Comparison of ENCODE assay signal across 1 cellular context in the genomic region with DNA sequence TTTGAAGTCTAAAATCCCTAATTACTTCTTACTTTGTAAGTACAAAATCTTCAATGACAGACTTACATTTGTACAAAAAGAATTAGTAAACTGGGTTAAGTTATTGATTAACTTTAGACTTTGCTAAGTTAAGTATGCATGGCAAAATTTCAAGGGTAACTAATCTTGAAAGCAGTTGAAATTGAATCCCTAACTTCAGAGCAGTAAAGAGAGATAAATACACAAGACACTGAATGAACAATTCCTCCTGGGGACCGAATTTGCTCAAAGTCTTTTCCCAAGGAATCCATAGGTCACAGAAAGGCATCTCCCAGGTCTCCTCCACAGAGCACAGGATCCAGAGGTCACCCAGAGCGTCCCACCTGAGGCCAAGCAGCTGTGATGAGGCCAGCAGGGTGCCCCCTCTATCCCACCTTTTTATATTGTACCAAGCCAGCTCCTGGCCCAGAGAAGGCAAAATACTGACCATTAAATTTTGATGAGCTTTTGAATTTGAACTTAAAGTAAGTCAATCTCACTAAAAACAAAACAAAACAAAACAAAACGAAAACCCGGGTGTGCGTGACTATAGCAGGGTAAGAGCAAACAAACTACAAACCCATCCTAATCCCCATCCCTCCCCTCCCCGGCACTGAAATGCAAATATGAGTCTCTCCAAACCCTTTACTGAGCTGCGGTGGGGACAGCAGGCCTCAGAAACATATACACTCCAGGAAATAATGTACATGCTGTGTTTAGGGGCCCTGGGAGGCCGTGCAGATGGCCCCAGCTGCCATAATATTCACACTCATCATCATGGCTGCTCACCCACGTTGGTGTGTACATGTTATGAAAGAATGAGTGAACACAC.
TF ChIP-seq lines count a peak whose summit lies in the region.

No MANE protein-coding gene starts in this region.

TF ChIP-seq in HepG2, 621 proteins besides CTCF, POLR2A, EP300 and RAD21:
- TF ChIP-seq CHD4 (IDR thresholded peaks at IDR 0.05; ENCODE audit: borderline replicate concordance, low read length) (no peak), HNF4A (CRISPR knock-in tag; IDR thresholded peaks at IDR 0.05) (peak; percentile 7; the same call in 1 of the 2 replicates), MAFG (CRISPR knock-in tag; IDR thresholded peaks at IDR 0.05) (no peak), NR2F6 (IDR thresholded peaks at IDR 0.05) (peak; percentile 19; the same call in 1 of the 2 replicates), NR2F6 (CRISPR knock-in tag; IDR thresholded peaks at IDR 0.05) (no peak), PITX1 (CRISPR knock-in tag; IDR thresholded peaks at IDR 0.05) (peak; percentile 57; the same call in 1 of the 2 replicates), ELF1 (CRISPR knock-in tag; IDR thresholded peaks at IDR 0.05) (no peak), YEATS4 (CRISPR knock-in tag; IDR thresholded peaks at IDR 0.05; ENCODE audit: borderline replicate concordance) (no peak), NCOR1 (IDR thresholded peaks at IDR 0.05; ENCODE audit: borderline replicate concordance, low read length) (peak; percentile 34; the same call in 1 of the 2 replicates), ARNT2 (CRISPR knock-in tag; IDR thresholded peaks at IDR 0.05; ENCODE audit: low read depth) (no peak), NAIF1 (CRISPR knock-in tag; IDR thresholded peaks at IDR 0.05; ENCODE audit: borderline replicate concordance) (no peak), ZNF747 (CRISPR knock-in tag; IDR thresholded peaks at IDR 0.05; ENCODE audit: borderline replicate concordance) (no peak), ZFP36L2 (CRISPR knock-in tag; IDR thresholded peaks at IDR 0.05) (no peak), ATF7-NPFF (CRISPR knock-in tag; IDR thresholded peaks at IDR 0.05; ENCODE audit: low read depth) (no peak), ZBTB3 (CRISPR knock-in tag; IDR thresholded peaks at IDR 0.05; ENCODE audit: borderline replicate concordance, low read depth) (no peak), LCORL (IDR thresholded peaks at IDR 0.05) (no peak), LCORL (CRISPR knock-in tag; IDR thresholded peaks at IDR 0.05) (no peak), ZFX (CRISPR knock-in tag; IDR thresholded peaks at IDR 0.05; ENCODE audit: low read depth) (0 out of 2 replicates have a peak, but pooled peaks have one; percentile 16), ATF1 (CRISPR knock-in tag; IDR thresholded peaks at IDR 0.05) (no peak), HNRNPUL1 (IDR thresholded peaks at IDR 0.05; ENCODE audit: low read depth, low read length) (no peak), NR2F2 (IDR thresholded peaks at IDR 0.05; ENCODE audit: borderline replicate concordance, low read depth) (no peak)
- TF ChIP-seq, protein P1, sequence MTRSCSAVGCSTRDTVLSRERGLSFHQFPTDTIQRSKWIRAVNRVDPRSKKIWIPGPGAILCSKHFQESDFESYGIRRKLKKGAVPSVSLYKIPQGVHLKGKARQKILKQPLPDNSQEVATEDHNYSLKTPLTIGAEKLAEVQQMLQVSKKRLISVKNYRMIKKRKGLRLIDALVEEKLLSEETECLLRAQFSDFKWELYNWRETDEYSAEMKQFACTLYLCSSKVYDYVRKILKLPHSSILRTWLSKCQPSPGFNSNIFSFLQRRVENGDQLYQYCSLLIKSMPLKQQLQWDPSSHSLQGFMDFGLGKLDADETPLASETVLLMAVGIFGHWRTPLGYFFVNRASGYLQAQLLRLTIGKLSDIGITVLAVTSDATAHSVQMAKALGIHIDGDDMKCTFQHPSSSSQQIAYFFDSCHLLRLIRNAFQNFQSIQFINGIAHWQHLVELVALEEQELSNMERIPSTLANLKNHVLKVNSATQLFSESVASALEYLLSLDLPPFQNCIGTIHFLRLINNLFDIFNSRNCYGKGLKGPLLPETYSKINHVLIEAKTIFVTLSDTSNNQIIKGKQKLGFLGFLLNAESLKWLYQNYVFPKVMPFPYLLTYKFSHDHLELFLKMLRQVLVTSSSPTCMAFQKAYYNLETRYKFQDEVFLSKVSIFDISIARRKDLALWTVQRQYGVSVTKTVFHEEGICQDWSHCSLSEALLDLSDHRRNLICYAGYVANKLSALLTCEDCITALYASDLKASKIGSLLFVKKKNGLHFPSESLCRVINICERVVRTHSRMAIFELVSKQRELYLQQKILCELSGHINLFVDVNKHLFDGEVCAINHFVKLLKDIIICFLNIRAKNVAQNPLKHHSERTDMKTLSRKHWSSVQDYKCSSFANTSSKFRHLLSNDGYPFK (CRISPR knock-in tag; IDR thresholded peaks at IDR 0.05; ENCODE audit: borderline replicate concordance) = no peak
- TF ChIP-seq, protein P2, sequence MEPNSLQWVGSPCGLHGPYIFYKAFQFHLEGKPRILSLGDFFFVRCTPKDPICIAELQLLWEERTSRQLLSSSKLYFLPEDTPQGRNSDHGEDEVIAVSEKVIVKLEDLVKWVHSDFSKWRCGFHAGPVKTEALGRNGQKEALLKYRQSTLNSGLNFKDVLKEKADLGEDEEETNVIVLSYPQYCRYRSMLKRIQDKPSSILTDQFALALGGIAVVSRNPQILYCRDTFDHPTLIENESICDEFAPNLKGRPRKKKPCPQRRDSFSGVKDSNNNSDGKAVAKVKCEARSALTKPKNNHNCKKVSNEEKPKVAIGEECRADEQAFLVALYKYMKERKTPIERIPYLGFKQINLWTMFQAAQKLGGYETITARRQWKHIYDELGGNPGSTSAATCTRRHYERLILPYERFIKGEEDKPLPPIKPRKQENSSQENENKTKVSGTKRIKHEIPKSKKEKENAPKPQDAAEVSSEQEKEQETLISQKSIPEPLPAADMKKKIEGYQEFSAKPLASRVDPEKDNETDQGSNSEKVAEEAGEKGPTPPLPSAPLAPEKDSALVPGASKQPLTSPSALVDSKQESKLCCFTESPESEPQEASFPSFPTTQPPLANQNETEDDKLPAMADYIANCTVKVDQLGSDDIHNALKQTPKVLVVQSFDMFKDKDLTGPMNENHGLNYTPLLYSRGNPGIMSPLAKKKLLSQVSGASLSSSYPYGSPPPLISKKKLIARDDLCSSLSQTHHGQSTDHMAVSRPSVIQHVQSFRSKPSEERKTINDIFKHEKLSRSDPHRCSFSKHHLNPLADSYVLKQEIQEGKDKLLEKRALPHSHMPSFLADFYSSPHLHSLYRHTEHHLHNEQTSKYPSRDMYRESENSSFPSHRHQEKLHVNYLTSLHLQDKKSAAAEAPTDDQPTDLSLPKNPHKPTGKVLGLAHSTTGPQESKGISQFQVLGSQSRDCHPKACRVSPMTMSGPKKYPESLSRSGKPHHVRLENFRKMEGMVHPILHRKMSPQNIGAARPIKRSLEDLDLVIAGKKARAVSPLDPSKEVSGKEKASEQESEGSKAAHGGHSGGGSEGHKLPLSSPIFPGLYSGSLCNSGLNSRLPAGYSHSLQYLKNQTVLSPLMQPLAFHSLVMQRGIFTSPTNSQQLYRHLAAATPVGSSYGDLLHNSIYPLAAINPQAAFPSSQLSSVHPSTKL (CRISPR knock-in tag; IDR thresholded peaks at IDR 0.05) = 0 out of 2 replicates have a peak, but pooled peaks have one; percentile 20
- TF ChIP-seq, protein P3, sequence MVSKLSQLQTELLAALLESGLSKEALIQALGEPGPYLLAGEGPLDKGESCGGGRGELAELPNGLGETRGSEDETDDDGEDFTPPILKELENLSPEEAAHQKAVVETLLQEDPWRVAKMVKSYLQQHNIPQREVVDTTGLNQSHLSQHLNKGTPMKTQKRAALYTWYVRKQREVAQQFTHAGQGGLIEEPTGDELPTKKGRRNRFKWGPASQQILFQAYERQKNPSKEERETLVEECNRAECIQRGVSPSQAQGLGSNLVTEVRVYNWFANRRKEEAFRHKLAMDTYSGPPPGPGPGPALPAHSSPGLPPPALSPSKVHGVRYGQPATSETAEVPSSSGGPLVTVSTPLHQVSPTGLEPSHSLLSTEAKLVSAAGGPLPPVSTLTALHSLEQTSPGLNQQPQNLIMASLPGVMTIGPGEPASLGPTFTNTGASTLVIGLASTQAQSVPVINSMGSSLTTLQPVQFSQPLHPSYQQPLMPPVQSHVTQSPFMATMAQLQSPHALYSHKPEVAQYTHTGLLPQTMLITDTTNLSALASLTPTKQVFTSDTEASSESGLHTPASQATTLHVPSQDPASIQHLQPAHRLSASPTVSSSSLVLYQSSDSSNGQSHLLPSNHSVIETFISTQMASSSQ (IDR thresholded peaks at IDR 0.05; ENCODE audit: low read depth) = 0 out of 2 replicates have a peak, but pooled peaks have one; percentile 2
- TF ChIP-seq, protein P3 (CRISPR knock-in tag; IDR thresholded peaks at IDR 0.05; ENCODE audit: borderline replicate concordance) = no peak
